In the genomic region with DNA sequence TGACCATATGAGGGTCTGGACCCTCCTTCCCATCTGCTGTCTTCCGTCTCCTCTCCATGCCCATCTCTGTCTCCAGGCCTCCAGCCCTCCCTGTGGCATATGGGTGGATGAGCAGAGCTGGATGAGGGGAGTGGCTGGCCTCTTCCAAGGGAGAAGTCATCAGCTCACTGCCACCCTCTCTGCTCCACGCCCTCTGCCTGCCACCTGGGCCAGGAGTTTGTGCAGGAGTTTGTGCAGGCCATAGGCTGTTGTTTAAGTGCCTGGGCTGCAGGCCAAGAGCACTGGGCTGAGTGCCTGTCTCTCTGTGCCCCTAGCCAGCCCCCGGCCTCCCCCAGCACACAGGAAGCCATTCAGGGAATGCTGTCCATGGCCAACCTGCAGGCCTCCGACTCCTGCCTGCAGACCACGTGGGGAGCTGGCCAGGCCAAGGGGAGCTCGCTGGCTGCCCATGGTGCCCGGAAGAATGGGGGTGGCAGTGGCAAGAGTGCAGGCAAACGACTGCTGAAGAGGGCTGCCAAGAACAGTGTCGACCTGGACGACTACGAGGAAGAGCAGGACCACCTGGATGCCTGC, we compare ENCODE assay signal across 10 cellular contexts.
DNase-seq lines count a peak whose midpoint lies in the region; ATAC-seq, FAIRE-seq and TF ChIP-seq lines count a peak whose summit lies in the region.
"Had no signal": no experiment of that assay in that cellular context is flagged by ENCODE, and none has a peak within 500 bp of the region (broad histone marks: within the 10 kb centered on the region; RNA-seq: fewer than 3 reads in every experiment).

No MANE protein-coding gene starts in this region.

- H3K4me1 Mint-ChIP-seq in activated B cell treated with CpG ODN at 0.5 μM for 24 hours (no peaks in the 10 kb centered on the region), nephron progenitor cell (peaks cover 4% of the 10 kb centered on the region)

- H3K36me3 Mint-ChIP-seq in activated B cell treated with CpG ODN at 0.5 μM for 24 hours (ENCODE audit: low read depth) (peaks cover 53% of the 10 kb centered on the region), nephron progenitor cell (ENCODE audit: low read depth) (peaks cover 10% of the 10 kb centered on the region)

- H3K27ac Mint-ChIP-seq in activated B cell treated with CpG ODN at 0.5 μM for 24 hours: no peak overlapping the region
- H3K27ac Mint-ChIP-seq in nephron progenitor cell: no peak overlapping the region

- H3K4me3 ChIP-seq in left lung: no peak overlapping the region

- TF ChIP-seq CTCF in activated B cell treated with CpG ODN at 0.5 μM for 24 hours (IDR thresholded peaks at IDR 0.05) (no peak), left lung (IDR thresholded peaks at IDR 0.05) (no peak), foreskin keratinocyte (conservative IDR thresholded peaks at IDR 0.05) (no peak), nephron progenitor cell (IDR thresholded peaks at IDR 0.05) (no peak)

- H3K27me3 ChIP-seq in left lung (no peaks in the 10 kb centered on the region), foreskin keratinocyte (no peaks in the 10 kb centered on the region)

- POLR2A ChIA-PET in activated B cell treated with CpG ODN at 0.5 μM for 24 hours (lab: Charles Lee): no interaction called here

- no peak for ATAC-seq in activated B cell treated with CpG ODN at 0.5 μM for 24 hours (ENCODE audit: low read depth)
- peak; percentile 8 for ATAC-seq in left lung
- ATAC-seq in foreskin keratinocyte: no peak
- ATAC-seq: naive thymus-derived CD4-positive, alpha-beta T cell had no signal

- DNase-seq in 8988T (peak; percentile 20), ELF-1 (ENCODE audit: low read depth, low spot score) (peak; percentile 0), activated B cell treated with CpG ODN at 0.5 μM for 24 hours (peak; percentile 1), left lung (peak; percentile 26 to 71), GM12891 (ENCODE audit: insufficient read length, low spot score) (no peak), NCI-H2227 (lab: John Stamatoyannopoulos, UW; ENCODE audit: unreplicated experiment) (no peak), foreskin keratinocyte (no peak), nephron progenitor cell (no peak)

- H3K27me3 Mint-ChIP-seq in activated B cell treated with CpG ODN at 0.5 μM for 24 hours (no peaks in the 10 kb centered on the region), nephron progenitor cell (ENCODE audit: low read depth, poor library complexity) (peaks cover 8% of the 10 kb centered on the region)
- H3K27me3 Mint-ChIP-seq: naive thymus-derived CD4-positive, alpha-beta T cell had no signal

- TF ChIP-seq POLR2A in GM12891 (IDR thresholded peaks at IDR 0.05; ENCODE audit: low read depth, low read length): no peak

- no peak for FAIRE-seq in GM12891 (lab: Jason Lieb, UNC)
- FAIRE-seq: GM19239 had no signal

- H3K4me1 ChIP-seq in left lung: no peaks in the 10 kb centered on the region
- H3K4me1 ChIP-seq in foreskin keratinocyte: no peaks in the 10 kb centered on the region

- H3K9me3 Mint-ChIP-seq in activated B cell treated with CpG ODN at 0.5 μM for 24 hours (no peaks in the 10 kb centered on the region), nephron progenitor cell (no peaks in the 10 kb centered on the region)

- CTCF ChIA-PET in activated B cell treated with CpG ODN at 0.5 μM for 24 hours (lab: Charles Lee): no interaction called here

- H3K27ac ChIP-seq in left lung (no peak overlapping the region), foreskin keratinocyte (no peak overlapping the region)

- peaks cover 0 to 70% of the 10 kb centered on the region in 2 donors for H3K36me3 ChIP-seq in left lung

- intact Hi-C loops in activated B cell treated with CpG ODN at 0.5 μM for 24 hours (cut with micrococcal nuclease): no loop called here
- intact Hi-C loops in left lung (cut with DNase I): no loop called here

- no peaks in the 10 kb centered on the region for H3K9me3 ChIP-seq in left lung

- no peak overlapping the region for H3K4me3 Mint-ChIP-seq in activated B cell treated with CpG ODN at 0.5 μM for 24 hours
- no peak overlapping the region for H3K4me3 Mint-ChIP-seq in nephron progenitor cell
- H3K4me3 Mint-ChIP-seq: naive thymus-derived CD4-positive, alpha-beta T cell had no signal

TF ChIP-seq in GM12891, 5 proteins besides CTCF, POLR2A, EP300 and RAD21:
- TF ChIP-seq TAF1 (IDR thresholded peaks at IDR 0.05; ENCODE audit: low read depth, low read length) (no peak), POLR2AphosphoS5 (IDR thresholded peaks at IDR 0.05; ENCODE audit: low read depth, low read length) (no peak), PAX5 (IDR thresholded peaks at IDR 0.05; ENCODE audit: insufficient read depth, low read length, severe bottlenecking) (no peak), SPI1 (IDR thresholded peaks at IDR 0.05; ENCODE audit: low read depth, low read length) (no peak), POU2F2 (IDR thresholded peaks at IDR 0.05; ENCODE audit: low read depth, low read length) (no peak)

Comparison
In these comparisons a context has a peak if more than half of its experiments do, and no peak if none do; other contexts are left out.
1. DNase-seq: peak in 8988T (single experiment), ELF-1 (single experiment), activated B cell treated with CpG ODN at 0.5 μM for 24 hours (single experiment) and left lung (2 of 2); none in GM12891 (single experiment), NCI-H2227 (single experiment), foreskin keratinocyte (0 of 2) and nephron progenitor cell (single experiment).